1 cellular context compared by ENCODE assay signal in genomic region chr5:131355972-131356528, GRCh38.
TF ChIP-seq lines count a peak whose summit lies in the region.

No MANE protein-coding gene starts in this region.

TF ChIP-seq in WTC11, 78 proteins besides CTCF, POLR2A, EP300 and RAD21 (continued from another document):
- no peak for TF ChIP-seq NR3C1 (CRISPR knock-in tag; conservative IDR thresholded peaks at IDR 0.05; ENCODE audit: low read depth)
- TF ChIP-seq ZMAT4 (CRISPR knock-in tag; IDR thresholded peaks at IDR 0.05) = no peak
- no peak for TF ChIP-seq IRF1 (CRISPR knock-in tag; IDR thresholded peaks at IDR 0.05)
- TF ChIP-seq ZNF138 (CRISPR knock-in tag; conservative IDR thresholded peaks at IDR 0.05) = no peak
- TF ChIP-seq ZBTB43 (CRISPR knock-in tag; IDR thresholded peaks at IDR 0.05) = no peak
- no peak for TF ChIP-seq ATF6 (CRISPR knock-in tag; IDR thresholded peaks at IDR 0.05)
- TF ChIP-seq ZNF416 (CRISPR knock-in tag; IDR thresholded peaks at IDR 0.05) = no peak
- no peak for TF ChIP-seq IRF2 (CRISPR knock-in tag; IDR thresholded peaks at IDR 0.05; ENCODE audit: borderline replicate concordance, low read depth)
TF ChIP-seq in WTC11: peak in this region for 0.
